7 cellular contexts compared by ENCODE assay signal in genomic region chr1:27659497-27660299, GRCh38. TPM values are rescaled to one million over a fixed set of nuclear protein-coding genes. Genes with fewer than 3 reads are reported as not detected.
DNase-seq lines count a peak whose midpoint lies in the region; ATAC-seq, FAIRE-seq and TF ChIP-seq lines count a peak whose summit lies in the region.

No MANE protein-coding gene starts in this region.

- H3K4me1 ChIP-seq in spleen, result peaks cover 41 to 87% (median 67%) of the 10 kb centered on the region in 6 donors

- peak overlapping the region; percentile 35 for H3K4me3 ChIP-seq in bronchial epithelial cell (ENCODE audit: low read depth, low read length)
- peak overlapping the region; percentile 32 to 80 (median 45) for H3K4me3 ChIP-seq in spleen

- 5 to 11% (median 7%) methylated on average over 30 to 78 of the region's 78 CpGs for WGBS in spleen, 5 donors

- no peaks in the 10 kb centered on the region for H3K27me3 Mint-ChIP-seq in activated B cell treated with CpG ODN at 0.5 μM for 24 hours

- TF ChIP-seq CTCF in activated B cell treated with CpG ODN at 0.5 μM for 24 hours (IDR thresholded peaks at IDR 0.05) (no peak), bronchial epithelial cell (IDR thresholded peaks at IDR 0.05; ENCODE audit: insufficient read depth, low read length, severe bottlenecking) (no peak), spleen (IDR thresholded peaks at IDR 0.05 in 8 of 11, conservative IDR thresholded peaks at IDR 0.05 in 3 of 11) (peak in 3 of 11 experiments; percentile 20 to 32 (median 25))

- DNase-seq in NCI-H2107 treated with DMSO at 0.1 percent for 48 hours (lab: John Stamatoyannopoulos, UW; ENCODE audit: unreplicated experiment), result peak; percentile 59
- DNase-seq in activated B cell treated with CpG ODN at 0.5 μM for 24 hours, result peak; percentile 92
- DNase-seq in bronchial epithelial cell (ENCODE audit: low read depth), result peak; percentile 66
- DNase-seq in inferior parietal cortex (ENCODE audit: extremely low spot score), result peak; percentile 71
- DNase-seq in spleen, result peak; percentile 99

- POLR2A ChIA-PET in activated B cell treated with CpG ODN at 0.5 μM for 24 hours (lab: Charles Lee), result interaction anchor here (0.6 to 8.3 kb wide), 22 partner anchors 10 to 1672 kb away, joined by 3 to 271 read pairs (median 5); partner anchors contain the start of genes AHDC1, FGR, IFI6 and MAP3K6

- intact Hi-C loops in activated B cell treated with CpG ODN at 0.5 μM for 24 hours (cut with micrococcal nuclease), result loop anchor here (1.0 to 5.0 kb wide), 3 partner anchors 15 to 337 kb away; partner anchors contain the start of gene TMEM222
- intact Hi-C loops in spleen (cut with DNase I; ENCODE audit: low total_unique reads), result loop anchor here (5.0 kb wide), 1 partner anchor 257 kb away; no protein-coding TSS in a partner anchor

- H3K27ac Mint-ChIP-seq in activated B cell treated with CpG ODN at 0.5 μM for 24 hours, result peak overlapping the region; percentile 100

- H3K4me3 Mint-ChIP-seq in activated B cell treated with CpG ODN at 0.5 μM for 24 hours, result peak overlapping the region; percentile 89

- peaks cover 3% of the 10 kb centered on the region for H3K36me3 Mint-ChIP-seq in activated B cell treated with CpG ODN at 0.5 μM for 24 hours (ENCODE audit: low read depth)

- H3K9me3 ChIP-seq in spleen, result no peaks in the 10 kb centered on the region

- no peaks in the 10 kb centered on the region for H3K36me3 ChIP-seq in bronchial epithelial cell (ENCODE audit: control insufficient read depth, insufficient read depth, low read length)
- no peaks in the 10 kb centered on the region for H3K36me3 ChIP-seq in spleen

- H3K27ac ChIP-seq in spleen, result peak overlapping the region; percentile 94 to 99 (median 98)

- H3K9me3 Mint-ChIP-seq in activated B cell treated with CpG ODN at 0.5 μM for 24 hours, result no peaks in the 10 kb centered on the region

- FAIRE-seq in bronchial epithelial cell (lab: Jason Lieb, UNC), result no peak

- H3K4me1 Mint-ChIP-seq in activated B cell treated with CpG ODN at 0.5 μM for 24 hours, result peaks cover 69% of the 10 kb centered on the region

- TF ChIP-seq POLR2A in spleen (IDR thresholded peaks at IDR 0.05), result peak in 2 of 3 donors; percentile 26 to 47

- H3K27me3 ChIP-seq in bronchial epithelial cell (ENCODE audit: control insufficient read depth, insufficient read depth, low read length) (no peaks in the 10 kb centered on the region), spleen (replicated peaks in 1 of 7) (no peaks in the 10 kb centered on the region)

- ATAC-seq in GM18517 (IDR thresholded peaks at IDR 0.05; ENCODE audit: unreplicated experiment), result peak; percentile 55
- ATAC-seq in HG02973 (IDR thresholded peaks at IDR 0.05; ENCODE audit: unreplicated experiment), result peak; percentile 61
- peak; percentile 69 for ATAC-seq in activated B cell treated with CpG ODN at 0.5 μM for 24 hours (ENCODE audit: low read depth)

- CTCF ChIA-PET in activated B cell treated with CpG ODN at 0.5 μM for 24 hours (lab: Charles Lee), result interaction anchor here (1.0 to 7.8 kb wide), 7 partner anchors 11 to 54 kb away, joined by 3 to 253 read pairs (median 8); partner anchors contain the start of gene AHDC1

RNA-seq across cellular contexts. Expression of gene IFI6, which starts 12.3 kb away (rescaled TPM):
- total RNA-seq in activated B cell treated with CpG ODN at 0.5 μM for 24 hours, result 10.9 and 11.4 TPM in 2 replicates
- total RNA-seq in bronchial epithelial cell, result 1.3 and 2.8 TPM in 2 replicates
- 10 to 100 TPM; 41.6 to 85.8 (median 48.6) TPM for total RNA-seq in spleen
- 10 to 100 TPM; 50.7 to 85.5 (median 74.7) TPM for polyA plus RNA-seq in spleen

RNA-seq across cellular contexts. Expression of gene FGR, which starts 24.7 kb away (rescaled TPM):
- total RNA-seq in activated B cell treated with CpG ODN at 0.5 μM for 24 hours (28.6 and 28.8 TPM in 2 replicates), bronchial epithelial cell (0.13 and 1.1 TPM in 2 replicates), spleen (100 to 1,000 TPM in 6 of 7 donors, 10 to 100 TPM in 1; 90.5 to 249 (median 134) TPM)
- 10 to 100 TPM; 44.7 to 94.2 (median 78.6) TPM for polyA plus RNA-seq in spleen

RNA-seq across cellular contexts. Expression of gene AHDC1, which starts 55.8 kb away (rescaled TPM):
- total RNA-seq in activated B cell treated with CpG ODN at 0.5 μM for 24 hours, result 22.4 and 23.3 TPM in 2 replicates
- total RNA-seq in bronchial epithelial cell, result 5.0 and 14.6 TPM in 2 replicates
- 100 to 1,000 TPM in 1 of 7 donors, 10 to 100 TPM in 6; 35.1 to 104 (median 54.6) TPM for total RNA-seq in spleen
- 10 to 100 TPM in 1 of 3 donors, 1 to 10 TPM in 2; 3.2 to 24.2 (median 4.3) TPM for polyA plus RNA-seq in spleen

Comparison
In these comparisons a context has a peak if more than half of its experiments do, and no peak if none do; other contexts are left out.
1. Peak in every context shown above with its lines: DNase-seq, ATAC-seq, H3K4me3 ChIP-seq and H3K27ac ChIP-seq.
2. RNA of gene FGR, which starts 24.7 kb away (total RNA-seq): 90.5 to 249 TPM in spleen and 28.6 to 28.8 TPM in activated B cell treated with CpG ODN at 0.5 μM for 24 hours; 0.13 to 1.1 TPM in bronchial epithelial cell; every median in the first group is over 10 times any median in the second.